ENCODE assay signal across 2 cellular contexts in the genomic region with DNA sequence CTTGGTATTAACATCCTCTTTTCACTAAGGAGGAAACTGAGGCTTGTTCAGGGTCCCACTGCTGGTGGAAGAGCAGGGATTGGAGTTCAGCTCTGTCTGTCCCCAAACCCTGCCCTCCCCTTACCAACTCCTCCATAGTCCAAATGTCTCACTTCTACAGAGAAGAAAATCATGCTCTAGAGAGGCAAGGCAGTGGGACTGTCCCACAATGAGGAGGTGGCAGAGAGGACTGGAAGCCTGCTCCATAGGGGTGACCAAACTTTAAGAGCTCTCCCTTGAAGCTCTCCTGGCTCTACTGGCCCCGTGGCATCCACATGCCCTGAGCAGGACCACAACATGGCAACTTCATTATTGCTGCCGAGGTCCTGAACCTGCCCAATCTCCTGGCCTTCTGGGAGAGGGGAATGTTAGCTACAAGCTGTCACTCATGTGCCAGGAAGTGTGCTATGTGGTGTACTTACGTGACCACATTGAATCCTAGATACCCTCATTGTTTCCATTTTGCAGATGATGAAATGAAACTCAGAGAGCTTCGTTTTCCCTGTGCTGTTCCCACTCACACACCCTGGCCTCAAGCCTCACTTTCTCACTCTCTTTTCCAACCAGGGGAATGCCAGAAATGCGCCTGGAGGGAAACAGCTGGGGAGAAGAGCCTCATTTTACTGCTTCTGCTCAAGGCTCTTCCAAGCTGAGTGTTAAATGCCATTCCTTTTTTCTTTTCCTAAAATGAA.
TF ChIP-seq lines count a peak whose summit lies in the region.

No MANE protein-coding gene starts in this region.

TF ChIP-seq in GM23338, 12 proteins besides CTCF, POLR2A, EP300 and RAD21 (continued from another document and continues in another):
- TF ChIP-seq REST (IDR thresholded peaks at IDR 0.05; ENCODE audit: unreplicated experiment) (no peak), NANOG (IDR thresholded peaks at IDR 0.05; ENCODE audit: borderline replicate concordance) (no peak), ZNF114 (CRISPR knock-in tag; IDR thresholded peaks at IDR 0.05) (no peak), EZH2phosphoT487 (IDR thresholded peaks at IDR 0.05; ENCODE audit: unreplicated experiment) (no peak), EZH2 (IDR thresholded peaks at IDR 0.05; ENCODE audit: low read depth, unreplicated experiment) (no peak), ZNF462 (CRISPR knock-in tag; IDR thresholded peaks at IDR 0.05) (no peak), STAT1 (IDR thresholded peaks at IDR 0.05; ENCODE audit: unreplicated experiment) (no peak)
- TF ChIP-seq, protein P1, sequence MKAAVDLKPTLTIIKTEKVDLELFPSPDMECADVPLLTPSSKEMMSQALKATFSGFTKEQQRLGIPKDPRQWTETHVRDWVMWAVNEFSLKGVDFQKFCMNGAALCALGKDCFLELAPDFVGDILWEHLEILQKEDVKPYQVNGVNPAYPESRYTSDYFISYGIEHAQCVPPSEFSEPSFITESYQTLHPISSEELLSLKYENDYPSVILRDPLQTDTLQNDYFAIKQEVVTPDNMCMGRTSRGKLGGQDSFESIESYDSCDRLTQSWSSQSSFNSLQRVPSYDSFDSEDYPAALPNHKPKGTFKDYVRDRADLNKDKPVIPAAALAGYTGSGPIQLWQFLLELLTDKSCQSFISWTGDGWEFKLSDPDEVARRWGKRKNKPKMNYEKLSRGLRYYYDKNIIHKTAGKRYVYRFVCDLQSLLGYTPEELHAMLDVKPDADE (IDR thresholded peaks at IDR 0.05) = no peak

TF ChIP-seq in GM12878, 131 proteins besides CTCF, POLR2A, EP300 and RAD21:
- TF ChIP-seq RUNX3 (IDR thresholded peaks at IDR 0.05; ENCODE audit: low read length) (peak; percentile 19; the same call in 1 of the 2 replicates), IRF4 (IDR thresholded peaks at IDR 0.05; ENCODE audit: low read depth, low read length) (no peak)
- TF ChIP-seq, protein P2, sequence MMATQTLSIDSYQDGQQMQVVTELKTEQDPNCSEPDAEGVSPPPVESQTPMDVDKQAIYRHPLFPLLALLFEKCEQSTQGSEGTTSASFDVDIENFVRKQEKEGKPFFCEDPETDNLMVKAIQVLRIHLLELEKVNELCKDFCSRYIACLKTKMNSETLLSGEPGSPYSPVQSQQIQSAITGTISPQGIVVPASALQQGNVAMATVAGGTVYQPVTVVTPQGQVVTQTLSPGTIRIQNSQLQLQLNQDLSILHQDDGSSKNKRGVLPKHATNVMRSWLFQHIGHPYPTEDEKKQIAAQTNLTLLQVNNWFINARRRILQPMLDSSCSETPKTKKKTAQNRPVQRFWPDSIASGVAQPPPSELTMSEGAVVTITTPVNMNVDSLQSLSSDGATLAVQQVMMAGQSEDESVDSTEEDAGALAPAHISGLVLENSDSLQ (IDR thresholded peaks at IDR 0.05) = peak; percentile 50; the same call in 1 of the 2 replicates
